ENCODE assay signal across 17 cellular contexts in the genomic region with DNA sequence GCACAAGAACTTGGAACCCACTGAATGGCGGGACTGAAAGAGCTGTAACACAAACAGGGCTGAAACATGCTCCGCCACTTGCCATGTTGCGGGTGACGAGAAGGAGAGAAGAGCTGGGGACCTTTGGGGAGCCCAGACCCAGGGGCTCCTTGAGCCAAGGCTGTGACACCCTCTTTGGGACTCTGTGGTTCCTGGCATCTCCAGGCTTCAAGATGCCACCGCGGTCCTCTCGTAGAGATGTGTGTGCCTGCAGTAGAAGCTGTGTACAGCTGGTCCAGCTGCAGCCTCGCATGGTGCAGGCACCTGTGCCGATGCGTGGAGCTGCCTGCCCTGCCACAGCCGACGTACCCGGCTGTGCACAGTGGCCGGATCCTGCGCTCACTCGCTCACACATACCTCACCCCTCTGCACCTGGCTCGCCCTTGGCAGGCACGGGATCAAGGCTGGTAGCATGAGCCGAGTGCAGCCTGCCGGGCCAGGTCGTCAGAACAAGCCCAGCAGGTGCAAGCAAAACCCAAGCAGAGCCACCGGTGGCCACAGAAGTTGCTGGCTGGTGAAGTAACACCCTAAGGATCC.
DNase-seq lines count a peak whose midpoint lies in the region; ATAC-seq and TF ChIP-seq lines count a peak whose summit lies in the region.
"Had no signal": no experiment of that assay in that cellular context is flagged by ENCODE, and none has a peak within 500 bp of the region (broad histone marks: within the 10 kb centered on the region; RNA-seq: fewer than 3 reads in every experiment).

No MANE protein-coding gene starts in this region.

- H3K27ac ChIP-seq in trophoblast cell (ENCODE audit: low read depth, low read length) (no peak overlapping the region), upper lobe of right lung (no peak overlapping the region)
- H3K27ac ChIP-seq: BLaER1 treated with 17β-estradiol and CSF1 and Interleukin-3, amounts not matched to agents 10 nM and 100 nM; GM23248 had no signal

- H3K4me1 ChIP-seq in trophoblast cell (ENCODE audit: control insufficient read depth in 1 of 2, insufficient read depth in 2 of 2, low read length in 2 of 2) = no peaks in the 10 kb centered on the region
- H3K4me1 ChIP-seq in upper lobe of right lung = no peaks in the 10 kb centered on the region
- H3K4me1 ChIP-seq: BLaER1 treated with 17β-estradiol and CSF1 and Interleukin-3, amounts not matched to agents 10 nM and 100 nM had no signal

- no peaks in the 10 kb centered on the region for H3K27me3 Mint-ChIP-seq in chondrocyte (ENCODE audit: low read depth)

- H3K79me1 ChIP-seq in trophoblast cell (ENCODE audit: low read length) = no peaks in the 10 kb centered on the region

- H3K4me2 ChIP-seq in trophoblast cell (ENCODE audit: low read length) = no peak overlapping the region
- H3K4me2 ChIP-seq: BLaER1 treated with 17β-estradiol and CSF1 and Interleukin-3, amounts not matched to agents 10 nM and 100 nM had no signal

- no peak overlapping the region for H2BK120ac ChIP-seq in trophoblast cell (ENCODE audit: insufficient read depth, low read length, poor library complexity)

- no peak overlapping the region for H4K12ac ChIP-seq in trophoblast cell (ENCODE audit: low read depth, low read length)

- ATAC-seq in upper lobe of right lung (peak; percentile 35), HG02870 (IDR thresholded peaks at IDR 0.05; ENCODE audit: unreplicated experiment) (no peak), HG03442 (IDR thresholded peaks at IDR 0.05; ENCODE audit: unreplicated experiment) (no peak)
- ATAC-seq: CD8-positive, alpha-beta T cell had no signal

- H4K8ac ChIP-seq in trophoblast cell (ENCODE audit: low read depth, low read length) = no peak overlapping the region

- no peak overlapping the region for H3K27ac Mint-ChIP-seq in chondrocyte (ENCODE audit: unreplicated experiment)
- H3K27ac Mint-ChIP-seq: CD8-positive, alpha-beta T cell had no signal

- peak overlapping the region; percentile 89 for H3K23ac ChIP-seq in trophoblast cell (ENCODE audit: low read length)

- H3K9ac ChIP-seq in trophoblast cell (ENCODE audit: low read length) = no peak overlapping the region
- H3K9ac ChIP-seq: BLaER1 treated with 17β-estradiol and CSF1 and Interleukin-3, amounts not matched to agents 10 nM and 100 nM; GM23248 had no signal

- no peaks in the 10 kb centered on the region for H3K27me3 ChIP-seq in trophoblast cell (ENCODE audit: insufficient read depth, low read length)
- H3K27me3 ChIP-seq in upper lobe of right lung = no peaks in the 10 kb centered on the region
- H3K27me3 ChIP-seq: BLaER1 treated with 17β-estradiol and CSF1 and Interleukin-3, amounts not matched to agents 10 nM and 100 nM had no signal

- no peak overlapping the region for H3K4me3 Mint-ChIP-seq in chondrocyte (ENCODE audit: unreplicated experiment)
- H3K4me3 Mint-ChIP-seq: CD8-positive, alpha-beta T cell had no signal

- TF ChIP-seq CTCF in chondrocyte (IDR thresholded peaks at IDR 0.05) (no peak), upper lobe of right lung (IDR thresholded peaks at IDR 0.05) (no peak)

- H2AK5ac ChIP-seq in trophoblast cell (ENCODE audit: low read length) = no peak overlapping the region

- no peak overlapping the region for H2BK12ac ChIP-seq in trophoblast cell (ENCODE audit: low read length)

- H2BK5ac ChIP-seq in trophoblast cell (ENCODE audit: low read depth, low read length, poor library complexity) = no peak overlapping the region

- no peak overlapping the region for H3K4ac ChIP-seq in trophoblast cell (ENCODE audit: low read depth, low read length)

- intact Hi-C loops in upper lobe of right lung (cut with DNase I) = no loop called here

- DNase-seq in activated gamma-delta T cell (lab: John Stamatoyannopoulos, UW) = peak; percentile 8
- no peak for DNase-seq in activated gamma-delta T cell treated with Interleukin-2 at 50 U/mL for 16 hours
- peak; percentile 78 for DNase-seq in chondrocyte (ENCODE audit: low spot score)
- no peak for DNase-seq in trophoblast cell
- no peak for DNase-seq in upper lobe of right lung
- no peak for DNase-seq in DMS 273 treated with DMSO at 0.1 percent for 48 hours (lab: John Stamatoyannopoulos, UW)
- DNase-seq: 8988T; Calu3; CD8-positive, alpha-beta T cell; DMS79; GDM1; GM23248; HCEC 1CT; IMR-90 had no signal

- no peak overlapping the region for H4K91ac ChIP-seq in trophoblast cell (ENCODE audit: low read depth, low read length)

- H3K36me3 ChIP-seq in trophoblast cell (ENCODE audit: control insufficient read depth in 1 of 2, insufficient read depth in 2 of 2, low read length in 2 of 2) (no peaks in the 10 kb centered on the region), upper lobe of right lung (no peaks in the 10 kb centered on the region)
- H3K36me3 ChIP-seq: BLaER1 treated with 17β-estradiol and CSF1 and Interleukin-3, amounts not matched to agents 10 nM and 100 nM had no signal

- H2AFZ ChIP-seq in trophoblast cell (ENCODE audit: insufficient read depth, low read length, poor library complexity) = no peak overlapping the region
- H2AFZ ChIP-seq: GM23248 had no signal

- peaks cover 3% of the 10 kb centered on the region for H3K9me3 Mint-ChIP-seq in chondrocyte (ENCODE audit: low read depth)

- WGBS in trophoblast cell (ENCODE audit: extremely low coverage, insufficient coverage, insufficient read length) = no CpG with 5 or more reads among the region's 22 CpGs

- no peaks in the 10 kb centered on the region for H3K36me3 Mint-ChIP-seq in chondrocyte (ENCODE audit: low read depth)
- H3K36me3 Mint-ChIP-seq: CD8-positive, alpha-beta T cell had no signal

- H3K4me1 Mint-ChIP-seq in chondrocyte (ENCODE audit: low read depth) = peaks cover 9% of the 10 kb centered on the region

- no peak overlapping the region for H3K18ac ChIP-seq in trophoblast cell (ENCODE audit: low read length)

- no peak overlapping the region for H3K4me3 ChIP-seq in trophoblast cell (ENCODE audit: low read depth, low read length)
- H3K4me3 ChIP-seq in upper lobe of right lung = no peak overlapping the region
- H3K4me3 ChIP-seq: BLaER1 treated with 17β-estradiol and CSF1 and Interleukin-3, amounts not matched to agents 10 nM and 100 nM; GM23248 had no signal

- H3K14ac ChIP-seq in trophoblast cell (ENCODE audit: low read length) = no peak overlapping the region

- H3K9me3 ChIP-seq in trophoblast cell (ENCODE audit: insufficient read depth, low read depth, low read length) = no peaks in the 10 kb centered on the region
- no peaks in the 10 kb centered on the region for H3K9me3 ChIP-seq in upper lobe of right lung
- H3K9me3 ChIP-seq: BLaER1 treated with 17β-estradiol and CSF1 and Interleukin-3, amounts not matched to agents 10 nM and 100 nM had no signal

- no peaks in the 10 kb centered on the region for H3K79me2 ChIP-seq in trophoblast cell (ENCODE audit: control insufficient read depth, insufficient read depth, low read length, poor library complexity)

Comparison
In these comparisons a context has a peak if more than half of its experiments do, and no peak if none do; other contexts are left out.
1. DNase-seq: peak in activated gamma-delta T cell (single experiment) and chondrocyte (single experiment); none in activated gamma-delta T cell treated with Interleukin-2 at 50 U/mL for 16 hours (single experiment), trophoblast cell (0 of 2), upper lobe of right lung (single experiment) and DMS 273 treated with DMSO at 0.1 percent for 48 hours (single experiment).